Comparison of ENCODE assay signal across 1 cellular context in the genomic region with DNA sequence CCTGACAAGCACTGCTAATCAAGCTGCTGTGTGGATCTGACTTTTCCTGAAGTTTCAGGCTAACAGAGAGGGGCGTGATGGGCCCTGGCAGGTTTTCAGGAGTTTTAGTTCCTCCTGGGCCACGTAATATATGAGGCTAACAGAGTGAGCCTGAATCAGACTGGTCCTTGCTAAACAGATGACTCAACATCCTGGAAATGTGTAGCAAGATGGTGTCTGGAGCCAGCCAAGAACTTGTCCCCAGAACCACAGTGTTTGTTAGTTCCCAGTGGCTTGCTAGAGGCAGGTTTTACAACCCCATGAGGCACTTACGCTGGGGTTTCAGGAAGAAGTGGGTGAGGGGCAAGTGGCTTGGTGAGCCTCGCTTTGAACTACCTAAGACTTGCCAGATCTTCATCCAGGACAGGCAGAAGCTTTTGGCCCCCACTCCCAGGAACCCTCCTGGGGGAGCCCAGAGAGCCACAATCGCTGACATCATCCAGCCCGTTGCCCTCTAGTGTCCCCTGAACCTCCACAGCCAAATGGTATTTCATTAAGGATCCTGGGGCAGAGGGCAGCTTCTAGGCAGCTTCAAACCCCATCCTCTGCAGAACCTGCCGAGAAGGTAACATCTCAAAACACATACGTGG.
TF ChIP-seq lines count a peak whose summit lies in the region.

No MANE protein-coding gene starts in this region.

TF ChIP-seq in GM12878, 131 proteins besides CTCF, POLR2A, EP300 and RAD21 (continued from another document):
- TF ChIP-seq PML (IDR thresholded peaks at IDR 0.05; ENCODE audit: low read length) (no peak), ZBED1 (IDR thresholded peaks at IDR 0.05; ENCODE audit: borderline replicate concordance) (no peak), ZNF217 (IDR thresholded peaks at IDR 0.05) (no peak), MEF2A (IDR thresholded peaks at IDR 0.05; ENCODE audit: insufficient read depth, low read depth, low read length) (no peak), FOXK2 (IDR thresholded peaks at IDR 0.05) (no peak), RUNX3 (IDR thresholded peaks at IDR 0.05; ENCODE audit: low read length) (no peak; the same call in 1 of the 2 replicates)
- TF ChIP-seq, protein P1, sequence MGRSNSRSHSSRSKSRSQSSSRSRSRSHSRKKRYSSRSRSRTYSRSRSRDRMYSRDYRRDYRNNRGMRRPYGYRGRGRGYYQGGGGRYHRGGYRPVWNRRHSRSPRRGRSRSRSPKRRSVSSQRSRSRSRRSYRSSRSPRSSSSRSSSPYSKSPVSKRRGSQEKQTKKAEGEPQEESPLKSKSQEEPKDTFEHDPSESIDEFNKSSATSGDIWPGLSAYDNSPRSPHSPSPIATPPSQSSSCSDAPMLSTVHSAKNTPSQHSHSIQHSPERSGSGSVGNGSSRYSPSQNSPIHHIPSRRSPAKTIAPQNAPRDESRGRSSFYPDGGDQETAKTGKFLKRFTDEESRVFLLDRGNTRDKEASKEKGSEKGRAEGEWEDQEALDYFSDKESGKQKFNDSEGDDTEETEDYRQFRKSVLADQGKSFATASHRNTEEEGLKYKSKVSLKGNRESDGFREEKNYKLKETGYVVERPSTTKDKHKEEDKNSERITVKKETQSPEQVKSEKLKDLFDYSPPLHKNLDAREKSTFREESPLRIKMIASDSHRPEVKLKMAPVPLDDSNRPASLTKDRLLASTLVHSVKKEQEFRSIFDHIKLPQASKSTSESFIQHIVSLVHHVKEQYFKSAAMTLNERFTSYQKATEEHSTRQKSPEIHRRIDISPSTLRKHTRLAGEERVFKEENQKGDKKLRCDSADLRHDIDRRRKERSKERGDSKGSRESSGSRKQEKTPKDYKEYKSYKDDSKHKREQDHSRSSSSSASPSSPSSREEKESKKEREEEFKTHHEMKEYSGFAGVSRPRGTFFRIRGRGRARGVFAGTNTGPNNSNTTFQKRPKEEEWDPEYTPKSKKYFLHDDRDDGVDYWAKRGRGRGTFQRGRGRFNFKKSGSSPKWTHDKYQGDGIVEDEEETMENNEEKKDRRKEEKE (IDR thresholded peaks at IDR 0.05): no peak
TF ChIP-seq in GM12878: peak in this region for 6.
